23 cellular contexts compared by ENCODE assay signal in the genomic region with DNA sequence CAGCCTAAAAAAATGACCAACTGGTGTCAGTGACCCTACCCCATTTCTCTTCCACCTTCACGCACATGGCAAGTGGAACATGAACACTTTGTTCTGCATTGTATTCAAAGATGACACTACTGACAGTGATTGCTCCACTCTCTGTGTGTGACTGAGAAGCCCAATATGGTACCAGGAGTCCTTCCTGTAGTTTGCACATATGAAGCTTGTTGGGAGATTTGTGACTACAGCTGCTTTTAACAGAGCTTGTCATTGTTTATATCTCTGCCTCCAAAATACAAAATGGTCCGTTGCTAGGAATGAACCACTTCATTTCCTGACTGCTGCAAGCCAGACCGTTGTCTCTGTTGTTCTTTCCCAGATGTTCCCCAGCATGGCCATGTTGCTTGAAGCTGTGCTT.
"Had no signal": no experiment of that assay in that cellular context is flagged by ENCODE, and none has a peak within 500 bp of the region (broad histone marks: within the 10 kb centered on the region; RNA-seq: fewer than 3 reads in every experiment).

No MANE protein-coding gene starts in this region.

- H3K4me3 ChIP-seq: neural progenitor cell, prostate gland, right atrium auricular region, tibial artery, uterus had no signal

- H3K36me3 ChIP-seq: brain microvascular endothelial cell, neural progenitor cell, prostate gland, right atrium auricular region, tibial artery, uterus had no signal

- H3K4me1 ChIP-seq: prostate gland, right atrium auricular region, uterus had no signal

- H3K9me3 ChIP-seq: prostate gland, right atrium auricular region, tibial artery, uterus had no signal

- DNase-seq: activated CD4-positive, alpha-beta T cell treated with anti-CD3 and anti-CD28 coated beads, Interleukin-2, amount 50 U/mL, for 1 hour; activated CD8-positive, alpha-beta memory T cell treated with anti-CD3 and anti-CD28 coated beads, Interleukin-2, amount 50 U/mL, for 4 hours; activated naive CD4-positive, alpha-beta T cell treated with anti-CD3 and anti-CD28 coated beads, Interleukin-2, amount 10 ng/mL, durations not matched to agents 7 days and 5 days; activated naive CD8-positive, alpha-beta T cell treated with anti-CD3 and anti-CD28 coated beads, Interleukin-2, amount 50 U/mL, for 24 hours; activated T-cell treated with anti-CD3 and anti-CD28 coated beads, Interleukin-2, amount 50 U/mL, for 4 hours; anterior cingulate cortex; brain microvascular endothelial cell; cerebellar nuclear complex; cortex of kidney; foreskin melanocyte; hypothalamus; islet precursor cell; naive B cell; stimulated activated CD4-positive, alpha-beta T cell treated with anti-CD3 and anti-CD28 coated beads, Interleukin-2, amount 100 ng/mL, for 24 hours; stimulated activated naive CD8-positive, alpha-beta T cell treated with anti-CD3 and anti-CD28 coated beads, Interleukin-15, Interleukin-2, amounts not matched to agents 100 U/mL and 50 U/mL, for 24 hours; substantia nigra; tibial artery; uterus had no signal

- H3K27ac ChIP-seq: brain microvascular endothelial cell, neural progenitor cell, prostate gland, right atrium auricular region, tibial artery, uterus had no signal

- H3K27me3 ChIP-seq: brain microvascular endothelial cell, neural progenitor cell, right atrium auricular region, tibial artery, uterus had no signal

- ATAC-seq: activated CD4-positive, CD25-positive, alpha-beta regulatory T cell treated with anti-CD3 and anti-CD28 coated beads, Interleukin-2, amount 50 U/mL, for 24 hours; activated naive CD8-positive, alpha-beta T cell treated with anti-CD3 and anti-CD28 coated beads, Interleukin-2, amount 50 U/mL, for 24 hours; activated T-cell treated with anti-CD3 and anti-CD28 coated beads, Interleukin-2, amount 50 U/mL, for 4 hours; esophagus mucosa; stimulated activated naive CD8-positive, alpha-beta T cell treated with anti-CD3 and anti-CD28 coated beads, Interleukin-15, Interleukin-2, amounts not matched to agents 100 U/mL and 50 U/mL, for 24 hours had no signal
